In the genomic region with DNA sequence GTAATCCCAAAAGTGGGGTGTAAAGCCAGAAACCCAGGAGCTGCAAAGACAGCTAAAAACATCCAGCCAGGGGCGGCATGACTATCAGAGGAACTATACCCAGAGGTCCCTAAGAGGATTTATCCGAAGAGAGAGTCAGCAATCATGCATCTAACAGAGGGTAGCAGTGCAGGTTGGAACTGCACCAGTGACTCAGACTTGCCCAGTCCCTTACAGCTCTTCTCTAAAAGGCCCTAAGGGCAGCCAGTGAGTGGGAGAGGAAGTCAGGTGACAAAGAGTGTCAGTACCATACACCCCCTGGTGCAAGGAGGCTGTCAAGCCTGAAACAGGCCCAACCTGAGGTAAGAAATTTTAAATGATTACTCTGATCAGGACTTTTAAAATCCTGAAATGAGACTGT, we compare ENCODE assay signal across 8 cellular contexts.
DNase-seq lines count a peak whose midpoint lies in the region; ATAC-seq, FAIRE-seq and TF ChIP-seq lines count a peak whose summit lies in the region.

No MANE protein-coding gene starts in this region.

- H3K4me1 Mint-ChIP-seq in activated T-cell treated with anti-CD3 and anti-CD28 coated beads, Interleukin-2, amount 50 U/mL, for 24 hours (ENCODE audit: low read depth), result peaks cover 58% of the 10 kb centered on the region
- H3K4me1 Mint-ChIP-seq in naive B cell, result peaks cover 48 to 65% (median 63%) of the 10 kb centered on the region in 3 donors

- peaks cover 5% of the 10 kb centered on the region for H3K9me3 Mint-ChIP-seq in activated T-cell treated with anti-CD3 and anti-CD28 coated beads, Interleukin-2, amount 50 U/mL, for 24 hours
- no peaks in the 10 kb centered on the region for H3K9me3 Mint-ChIP-seq in naive B cell

- no peaks in the 10 kb centered on the region for H3K27me3 Mint-ChIP-seq in activated T-cell treated with anti-CD3 and anti-CD28 coated beads, Interleukin-2, amount 50 U/mL, for 24 hours
- H3K27me3 Mint-ChIP-seq in naive B cell, result no peaks in the 10 kb centered on the region

- no peak for DNase-seq in GM12891 (ENCODE audit: insufficient read length, low spot score)
- DNase-seq in activated T-cell treated with anti-CD3 and anti-CD28 coated beads, Interleukin-2, amount 50 U/mL, for 24 hours, result peak; percentile 48
- DNase-seq in naive B cell, result no peak
- no peak for DNase-seq in frontal cortex (ENCODE audit: low spot score in 2 of 2)
- no peak for DNase-seq in NCI-H510A (lab: John Stamatoyannopoulos, UW)
- DNase-seq in globus pallidus (ENCODE audit: low spot score), result no peak

- peak overlapping the region; percentile 88 for H3K27ac Mint-ChIP-seq in activated T-cell treated with anti-CD3 and anti-CD28 coated beads, Interleukin-2, amount 50 U/mL, for 24 hours
- H3K27ac Mint-ChIP-seq in naive B cell, result peak overlapping the region in 3 of 6 donors; percentile 15 to 92 (median 86)

- no peak for FAIRE-seq in GM12891 (lab: Jason Lieb, UNC)
- no peak for FAIRE-seq in frontal cortex (lab: Jason Lieb, UNC)

- ATAC-seq in GM21447 (IDR thresholded peaks at IDR 0.05; ENCODE audit: unreplicated experiment), result peak; percentile 82
- peak; percentile 78 for ATAC-seq in HG03571 (IDR thresholded peaks at IDR 0.05; ENCODE audit: unreplicated experiment)
- peak; percentile 75 to 76 for ATAC-seq in naive B cell (ENCODE audit: low read depth in 2 of 2)

- TF ChIP-seq POLR2A in GM12891 (IDR thresholded peaks at IDR 0.05; ENCODE audit: low read depth, low read length), result no peak

- H3K4me3 Mint-ChIP-seq in activated T-cell treated with anti-CD3 and anti-CD28 coated beads, Interleukin-2, amount 50 U/mL, for 24 hours, result no peak overlapping the region
- H3K4me3 Mint-ChIP-seq in naive B cell, result peak overlapping the region in 4 of 8 donors; percentile 10 to 71 (median 42)

- peaks cover 77% of the 10 kb centered on the region for H3K36me3 Mint-ChIP-seq in activated T-cell treated with anti-CD3 and anti-CD28 coated beads, Interleukin-2, amount 50 U/mL, for 24 hours (ENCODE audit: low read depth)
- peaks cover 23 to 28% of the 10 kb centered on the region in 2 donors for H3K36me3 Mint-ChIP-seq in naive B cell

TF ChIP-seq in GM12891, 5 proteins besides CTCF, POLR2A, EP300 and RAD21:
- no peak for TF ChIP-seq POLR2AphosphoS5 (IDR thresholded peaks at IDR 0.05; ENCODE audit: low read depth, low read length)
- 0 out of 2 replicates have a peak, but pooled peaks have one; percentile 27 for TF ChIP-seq SPI1 (IDR thresholded peaks at IDR 0.05; ENCODE audit: low read depth, low read length)
- TF ChIP-seq PAX5 (IDR thresholded peaks at IDR 0.05; ENCODE audit: insufficient read depth, low read length, severe bottlenecking), result no peak
- no peak for TF ChIP-seq POU2F2 (IDR thresholded peaks at IDR 0.05; ENCODE audit: low read depth, low read length)
- no peak for TF ChIP-seq TAF1 (IDR thresholded peaks at IDR 0.05; ENCODE audit: low read depth, low read length)
